9 cellular contexts compared by ENCODE assay signal in the genomic region with DNA sequence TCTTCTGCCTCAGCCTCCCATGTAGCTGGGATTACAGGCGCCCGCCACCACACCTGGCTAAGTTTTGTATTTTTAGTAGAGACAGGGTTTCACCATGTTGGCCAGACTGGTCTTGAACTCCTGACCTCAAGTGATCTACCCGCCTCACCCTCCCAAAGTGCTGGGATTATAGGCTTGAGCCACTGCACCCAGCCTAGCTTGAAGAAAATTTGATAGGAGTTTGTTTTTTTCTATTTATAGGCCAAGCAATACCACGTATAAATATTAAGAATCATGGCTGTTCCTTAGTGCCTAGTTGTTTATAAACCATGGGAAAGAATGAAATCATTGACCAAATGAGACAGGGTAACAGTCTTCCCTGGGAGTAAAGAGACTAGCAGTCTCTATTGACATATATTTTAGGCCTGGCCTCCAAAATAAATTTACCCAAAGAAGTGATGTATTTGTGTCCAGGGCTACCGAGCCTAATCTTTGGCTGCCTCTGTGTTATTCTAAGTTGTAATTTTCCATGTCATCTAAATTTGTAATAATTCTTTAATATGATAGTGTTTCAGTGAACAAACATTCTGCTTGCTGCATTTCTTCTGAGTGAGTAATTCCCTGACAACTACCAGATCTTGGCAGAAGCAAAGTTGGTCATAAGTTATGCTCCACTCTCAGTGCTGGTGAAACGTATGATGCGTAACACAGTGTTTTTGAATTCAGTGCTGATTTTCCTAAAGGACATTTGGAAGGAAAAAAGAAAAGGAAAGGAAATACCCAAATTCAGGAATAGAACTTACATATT. TPM values are rescaled to one million over a fixed set of nuclear protein-coding genes. Genes with fewer than 3 reads are reported as not detected.
DNase-seq lines count a peak whose midpoint lies in the region; ATAC-seq and TF ChIP-seq lines count a peak whose summit lies in the region.
"Had no signal": no experiment of that assay in that cellular context is flagged by ENCODE, and none has a peak within 500 bp of the region (broad histone marks: within the 10 kb centered on the region; RNA-seq: fewer than 3 reads in every experiment).

No MANE protein-coding gene starts in this region.

- 80 to 90% methylated on average over 7 of the region's 7 CpGs for WGBS in upper lobe of left lung, 2 donors

- H3K4me1 ChIP-seq in endocrine pancreas (ENCODE audit: control insufficient read depth, insufficient read depth, low read length), result peaks cover 41% of the 10 kb centered on the region
- H3K4me1 ChIP-seq in upper lobe of left lung, result peaks cover 0 to 9% (median 2%) of the 10 kb centered on the region in 4 donors
- H3K4me1 ChIP-seq in GM23338 (ENCODE audit: insufficient read depth), result peaks cover 14% of the 10 kb centered on the region; the same call in 1 of the 2 replicates

- H3K36me3 Mint-ChIP-seq in GM23338 (ENCODE audit: low read depth), result peaks cover 21% of the 10 kb centered on the region

- H3K27me3 ChIP-seq in endocrine pancreas (ENCODE audit: control insufficient read depth, insufficient read depth, low read length) (no peaks in the 10 kb centered on the region), upper lobe of left lung (no peaks in the 10 kb centered on the region), GM23338 (ENCODE audit: insufficient read depth) (no peaks in the 10 kb centered on the region)

- no peaks in the 10 kb centered on the region; the same call in 2 of the 3 replicates for H3K9me3 Mint-ChIP-seq in GM23338

- H3K27me3 Mint-ChIP-seq in GM23338 (ENCODE audit: insufficient read depth, low read depth, poor library complexity), result no peaks in the 10 kb centered on the region

- H3K4me3 ChIP-seq in endocrine pancreas (ENCODE audit: control insufficient read depth, insufficient read depth, low read length) (peak overlapping the region; percentile 73), upper lobe of left lung (no peak overlapping the region), GM23338 (no peak overlapping the region)

- no peak overlapping the region for H2AFZ ChIP-seq in GM23338

- H4K20me1 ChIP-seq in GM23338 (replicated peaks; ENCODE audit: insufficient read depth), result peaks cover 34% of the 10 kb centered on the region

- no peak overlapping the region for H3K4me2 ChIP-seq in GM23338

- TF ChIP-seq CTCF in upper lobe of left lung (IDR thresholded peaks at IDR 0.05) (no peak), GM23338 (conservative IDR thresholded peaks at IDR 0.05; ENCODE audit: low read depth in 2 of 2) (no peak), GM20000 (IDR thresholded peaks at IDR 0.05; ENCODE audit: extremely low read depth, missing control alignments) (no peak)

- no peak for TF ChIP-seq POLR2A in upper lobe of left lung (IDR thresholded peaks at IDR 0.05)

- no peak overlapping the region for H3K4me3 Mint-ChIP-seq in GM23338

- DNase-seq in NCI-H446 treated with DMSO at 0.1 percent for 48 hours (lab: John Stamatoyannopoulos, UW) (peak; percentile 14), lung microvascular endothelial cell (ENCODE audit: low read depth in 2 of 2) (peak; percentile 78 to 93), upper lobe of left lung (no peak), GM23338 (ENCODE audit: low spot score) (no peak), NCI-H146 (lab: John Stamatoyannopoulos, UW) (no peak), GM20000 (ENCODE audit: low spot score) (no peak), MV-4-11 (lab: John Stamatoyannopoulos, UW) (no peak)
- DNase-seq: NCI-H82 had no signal

- ATAC-seq in upper lobe of left lung (ENCODE audit: low FRiP score in 2 of 2) (peak in 1 of 2 donors; percentile 94), GM23338 (no peak)

- H3K9me3 ChIP-seq in endocrine pancreas (ENCODE audit: control insufficient read depth, low read length), result no peaks in the 10 kb centered on the region
- H3K9me3 ChIP-seq in upper lobe of left lung, result no peaks in the 10 kb centered on the region

- H3K27ac ChIP-seq in upper lobe of left lung (peak overlapping the region; percentile 56 to 75 (median 72)), GM23338 (ENCODE audit: low read depth) (no peak overlapping the region)

- peaks cover 32% of the 10 kb centered on the region for H3K4me1 Mint-ChIP-seq in GM23338

- no peak overlapping the region for H3K9ac ChIP-seq in endocrine pancreas (ENCODE audit: control insufficient read depth, insufficient read depth, low read length)

- peaks cover 88% of the 10 kb centered on the region for H3K79me2 ChIP-seq in GM23338 (replicated peaks; ENCODE audit: insufficient read depth)

- no peaks in the 10 kb centered on the region for H3K9me2 ChIP-seq in GM23338 (ENCODE audit: insufficient read depth)

- no peak for TF ChIP-seq EP300 in upper lobe of left lung (IDR thresholded peaks at IDR 0.05)

- H3K27ac Mint-ChIP-seq in GM23338, result no peak overlapping the region

- H3F3A ChIP-seq in GM23338 (replicated peaks; ENCODE audit: low read depth), result no peaks in the 10 kb centered on the region

- H3K36me3 ChIP-seq in endocrine pancreas (ENCODE audit: control insufficient read depth, insufficient read depth, low read length), result peaks cover 3% of the 10 kb centered on the region
- peaks cover 0 to 11% (median 0%) of the 10 kb centered on the region in 4 donors for H3K36me3 ChIP-seq in upper lobe of left lung
- H3K36me3 ChIP-seq in GM23338 (ENCODE audit: insufficient read depth), result peaks cover 4% of the 10 kb centered on the region; the same call in 1 of the 2 replicates

TF ChIP-seq in GM23338, 12 proteins besides CTCF, POLR2A, EP300 and RAD21 (continues in another document):
- TF ChIP-seq, protein P1, sequence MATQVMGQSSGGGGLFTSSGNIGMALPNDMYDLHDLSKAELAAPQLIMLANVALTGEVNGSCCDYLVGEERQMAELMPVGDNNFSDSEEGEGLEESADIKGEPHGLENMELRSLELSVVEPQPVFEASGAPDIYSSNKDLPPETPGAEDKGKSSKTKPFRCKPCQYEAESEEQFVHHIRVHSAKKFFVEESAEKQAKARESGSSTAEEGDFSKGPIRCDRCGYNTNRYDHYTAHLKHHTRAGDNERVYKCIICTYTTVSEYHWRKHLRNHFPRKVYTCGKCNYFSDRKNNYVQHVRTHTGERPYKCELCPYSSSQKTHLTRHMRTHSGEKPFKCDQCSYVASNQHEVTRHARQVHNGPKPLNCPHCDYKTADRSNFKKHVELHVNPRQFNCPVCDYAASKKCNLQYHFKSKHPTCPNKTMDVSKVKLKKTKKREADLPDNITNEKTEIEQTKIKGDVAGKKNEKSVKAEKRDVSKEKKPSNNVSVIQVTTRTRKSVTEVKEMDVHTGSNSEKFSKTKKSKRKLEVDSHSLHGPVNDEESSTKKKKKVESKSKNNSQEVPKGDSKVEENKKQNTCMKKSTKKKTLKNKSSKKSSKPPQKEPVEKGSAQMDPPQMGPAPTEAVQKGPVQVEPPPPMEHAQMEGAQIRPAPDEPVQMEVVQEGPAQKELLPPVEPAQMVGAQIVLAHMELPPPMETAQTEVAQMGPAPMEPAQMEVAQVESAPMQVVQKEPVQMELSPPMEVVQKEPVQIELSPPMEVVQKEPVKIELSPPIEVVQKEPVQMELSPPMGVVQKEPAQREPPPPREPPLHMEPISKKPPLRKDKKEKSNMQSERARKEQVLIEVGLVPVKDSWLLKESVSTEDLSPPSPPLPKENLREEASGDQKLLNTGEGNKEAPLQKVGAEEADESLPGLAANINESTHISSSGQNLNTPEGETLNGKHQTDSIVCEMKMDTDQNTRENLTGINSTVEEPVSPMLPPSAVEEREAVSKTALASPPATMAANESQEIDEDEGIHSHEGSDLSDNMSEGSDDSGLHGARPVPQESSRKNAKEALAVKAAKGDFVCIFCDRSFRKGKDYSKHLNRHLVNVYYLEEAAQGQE (IDR thresholded peaks at IDR 0.05; ENCODE audit: unreplicated experiment), result no peak
- TF ChIP-seq ZNF331 (CRISPR knock-in tag; IDR thresholded peaks at IDR 0.05; ENCODE audit: low read depth) (no peak), NANOG (IDR thresholded peaks at IDR 0.05; ENCODE audit: borderline replicate concordance) (no peak), CREB1 (CRISPR knock-in tag; IDR thresholded peaks at IDR 0.05; ENCODE audit: low read depth) (no peak), STAT1 (IDR thresholded peaks at IDR 0.05; ENCODE audit: unreplicated experiment) (no peak)
- TF ChIP-seq, protein P2, sequence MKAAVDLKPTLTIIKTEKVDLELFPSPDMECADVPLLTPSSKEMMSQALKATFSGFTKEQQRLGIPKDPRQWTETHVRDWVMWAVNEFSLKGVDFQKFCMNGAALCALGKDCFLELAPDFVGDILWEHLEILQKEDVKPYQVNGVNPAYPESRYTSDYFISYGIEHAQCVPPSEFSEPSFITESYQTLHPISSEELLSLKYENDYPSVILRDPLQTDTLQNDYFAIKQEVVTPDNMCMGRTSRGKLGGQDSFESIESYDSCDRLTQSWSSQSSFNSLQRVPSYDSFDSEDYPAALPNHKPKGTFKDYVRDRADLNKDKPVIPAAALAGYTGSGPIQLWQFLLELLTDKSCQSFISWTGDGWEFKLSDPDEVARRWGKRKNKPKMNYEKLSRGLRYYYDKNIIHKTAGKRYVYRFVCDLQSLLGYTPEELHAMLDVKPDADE (IDR thresholded peaks at IDR 0.05), result no peak

RNA-seq across cellular contexts. Expression of a gene that starts 10.3 kb away (rescaled TPM):
- 14.9 and 22.7 TPM in 2 replicates for total RNA-seq in lung microvascular endothelial cell
- 10 to 100 TPM; 19.5 to 76.5 (median 32.5) TPM for total RNA-seq in upper lobe of left lung
- 34.8 and 45.3 TPM in 2 replicates for total RNA-seq in GM23338 (2014; rRNA removed; shearing (Covaris generic))
- 12.8 and 17.9 TPM in 2 replicates for polyA plus RNA-seq in GM23338 (2016; fragmentation: Nextera tagmentation; extraction: Ambion mirVana)

RNA-seq across cellular contexts. Expression of a gene that starts 42.2 kb away (rescaled TPM):
- total RNA-seq in lung microvascular endothelial cell (not detected in 2 replicates), upper lobe of left lung (10 to 100 TPM in 3 of 6 donors, 1 to 10 TPM in 3; 4.6 to 26.8 (median 10.6) TPM)
- total RNA-seq in GM23338 (2014; rRNA removed; shearing (Covaris generic)), result 41.3 and 43.1 TPM in 2 replicates
- polyA plus RNA-seq in GM23338 (2016; fragmentation: Nextera tagmentation; extraction: Ambion mirVana), result 49.0 and 51.3 TPM in 2 replicates

Comparison
In these comparisons a context has a peak if more than half of its experiments do, and no peak if none do; other contexts are left out.
1. DNase-seq: peak in NCI-H446 treated with DMSO at 0.1 percent for 48 hours (single experiment) and lung microvascular endothelial cell (2 of 2); none in upper lobe of left lung (0 of 2), GM23338 (single experiment), NCI-H146 (single experiment), GM20000 (single experiment) and MV-4-11 (single experiment).